ENCODE assay signal across 2 cellular contexts in genomic region chr17:38919316-38920078, GRCh38.
TF ChIP-seq lines count a peak whose summit lies in the region.

No MANE protein-coding gene starts in this region.

TF ChIP-seq in GM12878, 131 proteins besides CTCF, POLR2A, EP300 and RAD21:
- TF ChIP-seq IRF4 (IDR thresholded peaks at IDR 0.05; ENCODE audit: low read depth, low read length), result no peak
- TF ChIP-seq ATF7 (IDR thresholded peaks at IDR 0.05; ENCODE audit: low read depth), result no peak
- no peak for TF ChIP-seq ZBED1 (IDR thresholded peaks at IDR 0.05; ENCODE audit: borderline replicate concordance)
- no peak for TF ChIP-seq GATAD2B (conservative IDR thresholded peaks at IDR 0.05; ENCODE audit: low read depth)
- no peak for TF ChIP-seq POLR2AphosphoS5 (IDR thresholded peaks at IDR 0.05; ENCODE audit: low read length)
- no peak for TF ChIP-seq SREBF1 (IDR thresholded peaks at IDR 0.05; ENCODE audit: low read length)
- no peak for TF ChIP-seq FOXK2 (IDR thresholded peaks at IDR 0.05)
- TF ChIP-seq RFX5 (IDR thresholded peaks at IDR 0.05; ENCODE audit: low read depth, low read length), result no peak
- TF ChIP-seq RUNX3 (IDR thresholded peaks at IDR 0.05; ENCODE audit: low read length), result no peak
- no peak for TF ChIP-seq SPI1 (IDR thresholded peaks at IDR 0.05; ENCODE audit: borderline replicate concordance, insufficient read depth, low read depth, low read length)
- no peak for TF ChIP-seq KDM1A (IDR thresholded peaks at IDR 0.05; ENCODE audit: borderline replicate concordance)
- TF ChIP-seq ZNF24 (IDR thresholded peaks at IDR 0.05), result no peak

TF ChIP-seq in WTC11, 78 proteins besides CTCF, POLR2A, EP300 and RAD21:
- no peak for TF ChIP-seq ZNF532 (CRISPR knock-in tag; IDR thresholded peaks at IDR 0.05; ENCODE audit: borderline replicate concordance)
